In genomic region chr17:44502598-44503079, GRCh38 we compare ENCODE assay signal across 8 cellular contexts. TPM values are rescaled to one million over a fixed set of nuclear protein-coding genes. Genes with fewer than 3 reads are reported as not detected.
DNase-seq lines count a peak whose midpoint lies in the region; ATAC-seq and TF ChIP-seq lines count a peak whose summit lies in the region.

No MANE protein-coding gene starts in this region.

- no peaks in the 10 kb centered on the region for H3K9me3 Mint-ChIP-seq in dendritic cell treated with granulocyte-macrophage colony-stimulating factor and Interleukin-4, amounts not matched to agents 40 ng/mL and 50 ng/mL, for 4 days

- no peaks in the 10 kb centered on the region for H3K9me2 ChIP-seq in OCI-LY1 (ENCODE audit: low read depth, low read length)

- intact Hi-C loops in dendritic cell treated with granulocyte-macrophage colony-stimulating factor and Interleukin-4, amounts not matched to agents 40 ng/mL and 50 ng/mL, for 4 days (cut with micrococcal nuclease), result loop anchor here (10.0 kb wide), 1 partner anchor 298 kb away; no protein-coding TSS in a partner anchor
- intact Hi-C loops in transverse colon (cut with DNase I; ENCODE audit: low total_unique reads), result no loop called here

- TF ChIP-seq CTCF in GM12864 (IDR thresholded peaks at IDR 0.05; ENCODE audit: low read depth, low read length, missing control alignments) (no peak), HEK293 (tag by site-specific recombination; IDR thresholded peaks at IDR 0.05) (no peak), OCI-LY1 (IDR thresholded peaks at IDR 0.05; ENCODE audit: low read length) (no peak), lung (IDR thresholded peaks at IDR 0.05; ENCODE audit: control extremely low read depth, extremely low read depth) (no peak), transverse colon (IDR thresholded peaks at IDR 0.05) (no peak)

- WGBS in lung, 2 donors, result 0 to 1% methylated on average over 19 of the region's 19 CpGs
- 0 to 1% methylated on average over 5 to 19 of the region's 19 CpGs for WGBS in transverse colon (ENCODE audit: low coverage in 1 of 2), 2 donors

- peaks cover 20% of the 10 kb centered on the region for H3K4me1 ChIP-seq in HEK293 (ENCODE audit: control insufficient read depth, insufficient read depth, low read length)
- peaks cover 48% of the 10 kb centered on the region for H3K4me1 ChIP-seq in OCI-LY1 (ENCODE audit: insufficient read depth, low read length, severe bottlenecking)
- peaks cover 0 to 22% of the 10 kb centered on the region in 2 donors for H3K4me1 ChIP-seq in lung (ENCODE audit: control insufficient read depth in 2 of 2, insufficient read depth in 2 of 2, low read length in 2 of 2)
- H3K4me1 ChIP-seq in transverse colon, result peaks cover 4 to 52% (median 31%) of the 10 kb centered on the region in 4 donors

- H3K36me3 Mint-ChIP-seq in dendritic cell treated with granulocyte-macrophage colony-stimulating factor and Interleukin-4, amounts not matched to agents 40 ng/mL and 50 ng/mL, for 4 days (ENCODE audit: low read depth), result peaks cover 15% of the 10 kb centered on the region

- H3F3A ChIP-seq in OCI-LY1 (ENCODE audit: insufficient read depth, low read length), result no peaks in the 10 kb centered on the region

- no peaks in the 10 kb centered on the region for H4K20me1 ChIP-seq in OCI-LY1 (ENCODE audit: insufficient read depth, low read length)

- H3K4me3 ChIP-seq in GM12864 (ENCODE audit: low read depth, low read length) (peak overlapping the region; percentile 87), HEK293 (ENCODE audit: low read depth, low read length) (peak overlapping the region; percentile 74), OCI-LY1 (ENCODE audit: low read depth, low read length, poor library complexity, severe bottlenecking) (peak overlapping the region; percentile 95), lung (peak overlapping the region; percentile 81), transverse colon (peak overlapping the region; percentile 46 to 91 (median 82))

- H3K27me3 Mint-ChIP-seq in dendritic cell treated with granulocyte-macrophage colony-stimulating factor and Interleukin-4, amounts not matched to agents 40 ng/mL and 50 ng/mL, for 4 days, result peaks cover 8% of the 10 kb centered on the region

- no peaks in the 10 kb centered on the region for H3K27me3 ChIP-seq in OCI-LY1 (ENCODE audit: insufficient read depth, low read length)
- H3K27me3 ChIP-seq in lung (ENCODE audit: control insufficient read depth, insufficient read depth), result no peaks in the 10 kb centered on the region
- no peaks in the 10 kb centered on the region for H3K27me3 ChIP-seq in transverse colon

- peak overlapping the region; percentile 88 for H3K27ac Mint-ChIP-seq in dendritic cell treated with granulocyte-macrophage colony-stimulating factor and Interleukin-4, amounts not matched to agents 40 ng/mL and 50 ng/mL, for 4 days

- peak overlapping the region; percentile 94 for H3K9ac ChIP-seq in OCI-LY1 (ENCODE audit: low read length)

- peak; percentile 2 for ATAC-seq in lung (ENCODE audit: insufficient read depth, low FRiP score)

- peaks cover 21% of the 10 kb centered on the region for H3K4me1 Mint-ChIP-seq in dendritic cell treated with granulocyte-macrophage colony-stimulating factor and Interleukin-4, amounts not matched to agents 40 ng/mL and 50 ng/mL, for 4 days (ENCODE audit: low read depth)

- peak overlapping the region; percentile 90 for H3K4me3 Mint-ChIP-seq in dendritic cell treated with granulocyte-macrophage colony-stimulating factor and Interleukin-4, amounts not matched to agents 40 ng/mL and 50 ng/mL, for 4 days

- TF ChIP-seq EP300 in transverse colon (IDR thresholded peaks at IDR 0.05; ENCODE audit: low read depth), result no peak

- H3K36me3 ChIP-seq in HEK293 (ENCODE audit: control insufficient read depth in 2 of 2, insufficient read depth in 1 of 2, low read length in 2 of 2), result peaks cover 0 to 5% of the 10 kb centered on the region in 2 experiments; a peak in 1 of 3 replicates
- peaks cover 19% of the 10 kb centered on the region; the same call in 1 of the 2 replicates for H3K36me3 ChIP-seq in OCI-LY1 (ENCODE audit: insufficient read depth, low read length)
- no peaks in the 10 kb centered on the region for H3K36me3 ChIP-seq in lung (ENCODE audit: control insufficient read depth in 2 of 2, insufficient read depth in 2 of 2, low read length in 2 of 2)
- no peaks in the 10 kb centered on the region for H3K36me3 ChIP-seq in transverse colon

- TF ChIP-seq POLR2A in transverse colon (IDR thresholded peaks at IDR 0.05), result no peak

- peak overlapping the region; percentile 92 for H3K27ac ChIP-seq in HEK293 (ENCODE audit: extremely low read depth, low read depth, low read length)
- H3K27ac ChIP-seq in OCI-LY1 (ENCODE audit: low read depth, low read length, poor library complexity, severe bottlenecking), result peak overlapping the region; percentile 84
- peak overlapping the region; percentile 85 to 94 for H3K27ac ChIP-seq in lung (ENCODE audit: low read depth in 1 of 2, low read length in 1 of 2)
- peak overlapping the region; percentile 92 to 96 (median 94) for H3K27ac ChIP-seq in transverse colon

- peak overlapping the region; percentile 97 for H3K4me2 ChIP-seq in OCI-LY1 (ENCODE audit: low read length)

- no peak for DNase-seq in GM12864 (ENCODE audit: low read depth)
- DNase-seq in lung (ENCODE audit: low spot score), result no peak
- no peak for DNase-seq in transverse colon
- DNase-seq in activated effector memory CD4-positive, alpha-beta T cell treated with Interleukin-2 at 50 U/mL for 16 hours, result no peak
- DNase-seq in COLO829 (ENCODE audit: low spot score), result no peak

- CTCF ChIA-PET in HEK293 (lab: Yijun Ruan, JAX), result interaction anchor here (0.7 to 2.9 kb wide), 4 partner anchors 20 to 305 kb away, joined by 3 to 18 read pairs (median 5); no protein-coding TSS in a partner anchor

- in situ Hi-C loops in transverse colon (cut with MboI; ENCODE audit: low pct_ligation_motif_present in 1 of 4, low pct_unique_long_range_greater_than_20kb in 1 of 4, low sequenced_read_pairs in 3 of 4), result loop anchor here in 1 of 4 donors (25.0 kb wide), 1 partner anchor 115 kb away; the partner anchor contains the start of gene ITGA2B

- H2AFZ ChIP-seq in OCI-LY1 (ENCODE audit: low read length), result no peak overlapping the region

- POLR2A ChIA-PET in HEK293 (lab: Yijun Ruan, JAX), result interaction anchor here (0.9 to 1.9 kb wide), 5 partner anchors 17 to 316 kb away, joined by 3 to 6 read pairs (median 4); partner anchors contain the start of gene TMUB2

- no peaks in the 10 kb centered on the region for H3K9me3 ChIP-seq in HEK293 (ENCODE audit: control insufficient read depth, insufficient read depth, low read depth, low read length)
- H3K9me3 ChIP-seq in OCI-LY1 (ENCODE audit: low read length), result no peaks in the 10 kb centered on the region; the same call in 1 of the 2 replicates
- no peaks in the 10 kb centered on the region for H3K9me3 ChIP-seq in lung (ENCODE audit: control insufficient read depth in 2 of 2, insufficient read depth in 1 of 2, low read length in 1 of 2)
- no peaks in the 10 kb centered on the region for H3K9me3 ChIP-seq in transverse colon

- peaks cover 54% of the 10 kb centered on the region for H3K79me2 ChIP-seq in OCI-LY1 (ENCODE audit: insufficient read depth, low read length)

TF ChIP-seq in HEK293, 187 proteins besides CTCF, POLR2A, EP300 and RAD21:
- no peak for TF ChIP-seq ZNF292 (tag by site-specific recombination; IDR thresholded peaks at IDR 0.05; ENCODE audit: borderline replicate concordance, low read depth)
- no peak for TF ChIP-seq ZNF23 (tag by site-specific recombination; IDR thresholded peaks at IDR 0.05; ENCODE audit: borderline replicate concordance)
- no peak for TF ChIP-seq ZNF18 (tag by site-specific recombination; IDR thresholded peaks at IDR 0.05)
- no peak for TF ChIP-seq SALL2 (tag by site-specific recombination; IDR thresholded peaks at IDR 0.05; ENCODE audit: borderline replicate concordance)
- TF ChIP-seq ZNF449 (tag by site-specific recombination; IDR thresholded peaks at IDR 0.05), result peak; percentile 73; the same call in 1 of the 2 replicates

RNA-seq across cellular contexts. Expression of gene GPATCH8, which starts 0.6 kb away (rescaled TPM):
- 10 to 100 TPM; 36.2 to 62.0 TPM for total RNA-seq in lung
- polyA plus RNA-seq in lung, result 10 to 100 TPM in 1 of 2 donors, 1 to 10 TPM in 1; 8.9 to 11.4 TPM
- 10 to 100 TPM; 14.5 to 53.1 (median 31.2) TPM for total RNA-seq in transverse colon

RNA-seq across cellular contexts. Expression of gene FZD2, which starts 54.6 kb away (rescaled TPM):
- 10 to 100 TPM in 1 of 2 donors, 1 to 10 TPM in 1; 8.3 to 14.1 TPM for total RNA-seq in lung
- 1 to 10 TPM; 3.8 to 5.5 TPM for polyA plus RNA-seq in lung
- total RNA-seq in transverse colon, result 1 to 10 TPM in 1 of 4 donors, under 1 TPM in 1, not detected in 2; 0.41 to 1.3 TPM

Comparison
In these comparisons a context has a peak if more than half of its experiments do, and no peak if none do; other contexts are left out.
1. RNA of gene FZD2, which starts 54.6 kb away (total RNA-seq): 8.3 to 14.1 TPM in lung; 0.41 to 1.3 TPM in transverse colon; every median in the first group is over 4 times any median in the second.
2. Peak in every context shown above with its lines, with median percentiles within 50 percentile points of each other: H3K4me3 ChIP-seq and H3K27ac ChIP-seq.